8 cellular contexts compared by ENCODE assay signal in genomic region chr15:89197503-89197971, GRCh38. TPM values are rescaled to one million over a fixed set of nuclear protein-coding genes. Genes with fewer than 3 reads are reported as not detected.
DNase-seq lines count a peak whose midpoint lies in the region; ATAC-seq, FAIRE-seq and TF ChIP-seq lines count a peak whose summit lies in the region.

No MANE protein-coding gene starts in this region.

- no peaks in the 10 kb centered on the region for H3K79me1 ChIP-seq in H1 (ENCODE audit: low read depth, low read length)

- H3K18ac ChIP-seq in H1 (ENCODE audit: extremely low read depth, low read length): no peak overlapping the region

- no peak overlapping the region for H2BK20ac ChIP-seq in H1 (ENCODE audit: low read length)

- H3K36me3 ChIP-seq in H1 (ENCODE audit: control insufficient read depth in 2 of 4, insufficient read depth in 4 of 4, low read length in 3 of 4): no peaks in the 10 kb centered on the region; a peak in 1 of 8 replicates
- H3K36me3 ChIP-seq in SJCRH30: peaks cover 9% of the 10 kb centered on the region

- no peak overlapping the region; the same call in 1 of the 2 replicates for H3K27ac ChIP-seq in H1 (ENCODE audit: low read depth, low read length)
- no peak overlapping the region for H3K27ac ChIP-seq in SJCRH30

- FAIRE-seq in H1 (lab: Jason Lieb, UNC): peak; percentile 62

- H3K9ac ChIP-seq in H1 (replicated peaks in 1 of 4; ENCODE audit: extremely low read depth in 1 of 4, low read depth in 3 of 4, low read length in 3 of 4): peak overlapping the region in 1 of 4 experiments; percentile 35; a peak in 1 of 7 replicates

- H3K9me3 Mint-ChIP-seq in nephron progenitor cell: no peaks in the 10 kb centered on the region

- DNase-seq in DMS153 (lab: John Stamatoyannopoulos, UW) (peak; percentile 65), NCI-H2107 treated with DMSO at 0.1 percent for 48 hours (lab: John Stamatoyannopoulos, UW; ENCODE audit: unreplicated experiment) (peak; percentile 25), H1 (ENCODE audit: low read depth in 1 of 2, low spot score in 2 of 2) (peak in 1 of 2 experiments; percentile 73), nephron progenitor cell (peak; percentile 48), SHP77 (lab: John Stamatoyannopoulos, UW) (no peak), NCI-H146 (lab: John Stamatoyannopoulos, UW) (no peak), SJCRH30 (no peak)

- no peak overlapping the region for H2AK5ac ChIP-seq in H1 (ENCODE audit: low read depth, low read length)

- POLR2A ChIA-PET in H1 (lab: Charles Lee; ENCODE audit: partially characterized antibody): interaction anchor here (1.0 to 1.5 kb wide), 4 partner anchors 16 to 69 kb away, joined by 3 to 4 read pairs (median 4); no protein-coding TSS in a partner anchor

- no peaks in the 10 kb centered on the region for H3K79me2 ChIP-seq in H1 (ENCODE audit: control insufficient read depth in 1 of 2, insufficient read depth in 2 of 2, low read length in 2 of 2)

- H4K91ac ChIP-seq in H1 (replicated peaks; ENCODE audit: insufficient read length, low read length): no peak overlapping the region

- no peak for TF ChIP-seq EP300 in H1 (IDR thresholded peaks at IDR 0.05; ENCODE audit: borderline replicate concordance in 1 of 2, low read depth in 2 of 2, low read length in 2 of 2)

- H4K5ac ChIP-seq in H1 (ENCODE audit: insufficient read length, low read depth, low read length): no peak overlapping the region

- no peak for ATAC-seq in GM21360 (IDR thresholded peaks at IDR 0.05; ENCODE audit: unreplicated experiment)

- no peaks in the 10 kb centered on the region for H3K27me3 Mint-ChIP-seq in nephron progenitor cell (ENCODE audit: low read depth, poor library complexity)

- 0 out of 4 replicates have a peak, but pooled peaks of 1 of the 2 experiments have one; percentile 2 for TF ChIP-seq RAD21 in H1 (IDR thresholded peaks at IDR 0.05 in 1 of 2, conservative IDR thresholded peaks at IDR 0.05 in 1 of 2; ENCODE audit: low read depth in 2 of 2, low read length in 2 of 2)

- no peak overlapping the region for H3K23ac ChIP-seq in H1 (ENCODE audit: insufficient read length)

- H2BK15ac ChIP-seq in H1 (ENCODE audit: low read length): no peak overlapping the region

- H3K4me1 Mint-ChIP-seq in nephron progenitor cell: peaks cover 44% of the 10 kb centered on the region

- no peak overlapping the region for H4K8ac ChIP-seq in H1 (ENCODE audit: extremely low read depth, insufficient read depth, low read length)

- CTCF ChIA-PET in H1 (lab: Charles Lee; ENCODE audit: partially characterized antibody): interaction anchor here (1.0 to 4.2 kb wide), 6 partner anchors 9 to 327 kb away, joined by 4 to 21 read pairs (median 5); partner anchors contain the start of gene FANCI

- no peak overlapping the region for H2BK12ac ChIP-seq in H1 (ENCODE audit: low read depth, low read length)

- no peak for TF ChIP-seq POLR2A in H1 (IDR thresholded peaks at IDR 0.05; ENCODE audit: control extremely low read depth in 1 of 2, low read depth in 2 of 2, low read length in 2 of 2)

- no peak overlapping the region for H2AFZ ChIP-seq in H1 (ENCODE audit: low read length)

- H3K36me3 Mint-ChIP-seq in nephron progenitor cell (ENCODE audit: low read depth): peaks cover 27% of the 10 kb centered on the region

- H3K9me3 ChIP-seq in H1 (ENCODE audit: insufficient read depth in 2 of 2, low read depth in 1 of 2, low read length in 1 of 2): no peaks in the 10 kb centered on the region
- H3K9me3 ChIP-seq in SJCRH30 (replicated peaks): no peaks in the 10 kb centered on the region

- peaks cover 0 to 2% of the 10 kb centered on the region in 2 experiments for H4K20me1 ChIP-seq in H1 (replicated peaks in 1 of 2; ENCODE audit: control insufficient read depth in 1 of 2, insufficient read depth in 2 of 2, low read length in 2 of 2)

- no peak overlapping the region for H2BK120ac ChIP-seq in H1 (replicated peaks; ENCODE audit: low read depth, low read length)

- H3K14ac ChIP-seq in H1 (ENCODE audit: insufficient read length): no peak overlapping the region

- no peak overlapping the region for H3K4me3 Mint-ChIP-seq in nephron progenitor cell

- H3K4ac ChIP-seq in H1 (replicated peaks; ENCODE audit: insufficient read length, low read depth, low read length): no peak overlapping the region

- no peaks in the 10 kb centered on the region for H3K23me2 ChIP-seq in H1 (ENCODE audit: low read depth, low read length)

- peak overlapping the region in 1 of 4 experiments; percentile 4; a peak in 1 of 8 replicates for H3K4me3 ChIP-seq in H1 (ENCODE audit: extremely low read depth in 1 of 4, insufficient read depth in 2 of 4, low read depth in 3 of 4, low read length in 4 of 4)
- H3K4me3 ChIP-seq in SJCRH30: no peak overlapping the region

- no peaks in the 10 kb centered on the region for H3K27me3 ChIP-seq in H1 (replicated peaks in 1 of 4; ENCODE audit: control insufficient read depth in 3 of 4, extremely low read depth in 1 of 4, insufficient read depth in 3 of 4, low read length in 3 of 4)
- no peaks in the 10 kb centered on the region for H3K27me3 ChIP-seq in SJCRH30

- peak overlapping the region; percentile 8 to 41; a peak in 2 of 4 replicates for H3K4me2 ChIP-seq in H1 (ENCODE audit: insufficient read depth in 1 of 2, low read depth in 2 of 2, low read length in 2 of 2)

- WGBS in H1 (ENCODE audit: extremely low coverage in 1 of 2, insufficient coverage in 1 of 2, insufficient read length in 1 of 2, insufficient replicate concordance in 2 of 2, low coverage in 1 of 2, low lambda C conversion rate in 2 of 2, missing lambda C conversion rate in 1 of 2), 2 experiments: 28% methylated on average over 4 of the region's 4 CpGs; no CpG with 5 or more reads in 1 of the 2 experiments

- H3K27ac Mint-ChIP-seq in nephron progenitor cell: peak overlapping the region; percentile 3

- H3K4me1 ChIP-seq in H1 (replicated peaks in 1 of 4; ENCODE audit: control insufficient read depth in 3 of 4, insufficient read depth in 4 of 4, low read length in 3 of 4): peaks cover 8 to 34% (median 15%) of the 10 kb centered on the region in 4 experiments
- H3K4me1 ChIP-seq in SJCRH30: no peaks in the 10 kb centered on the region

- no peak for TF ChIP-seq CTCF in H1 (IDR thresholded peaks at IDR 0.05; ENCODE audit: control extremely low read depth in 1 of 3, insufficient read depth in 1 of 3, low read depth in 1 of 3, low read length in 3 of 3)
- TF ChIP-seq CTCF in nephron progenitor cell (IDR thresholded peaks at IDR 0.05): no peak

- no peak overlapping the region for H2BK5ac ChIP-seq in H1 (ENCODE audit: low read depth, low read length)

- no peak overlapping the region for H3K56ac ChIP-seq in H1 (replicated peaks; ENCODE audit: insufficient read length, low read depth, low read length)

TF ChIP-seq in H1, 55 proteins besides CTCF, POLR2A, EP300 and RAD21:
- peak; percentile 81; the same call in 1 of the 2 replicates for TF ChIP-seq RBBP5 (IDR thresholded peaks at IDR 0.05; ENCODE audit: borderline replicate concordance, low read depth, low read length)
- peak; percentile 25; the same call in 1 of the 2 replicates for TF ChIP-seq BACH1 (IDR thresholded peaks at IDR 0.05; ENCODE audit: low read length)
- TF ChIP-seq TEAD4 (IDR thresholded peaks at IDR 0.05; ENCODE audit: low read depth, low read length): peak; percentile 59; the same call in 1 of the 2 replicates
- TF ChIP-seq CEBPB (IDR thresholded peaks at IDR 0.05; ENCODE audit: low read depth, low read length): peak; percentile 40; the same call in 1 of the 2 replicates
- no peak for TF ChIP-seq KDM1A (IDR thresholded peaks at IDR 0.05; ENCODE audit: borderline replicate concordance, low read length)
- TF ChIP-seq POLR2AphosphoS5 (IDR thresholded peaks at IDR 0.05; ENCODE audit: low read depth, low read length): 0 out of 2 replicates have a peak, but pooled peaks have one; percentile 45
- peak in 1 of 2 experiments; percentile 27; a peak in 1 of 4 replicates for TF ChIP-seq SIN3A (conservative IDR thresholded peaks at IDR 0.05 in 1 of 2, IDR thresholded peaks at IDR 0.05 in 1 of 2; ENCODE audit: low read depth in 1 of 2, low read length in 2 of 2)
- peak; percentile 90 for TF ChIP-seq ASH2L (IDR thresholded peaks at IDR 0.05; ENCODE audit: low read length)
- no peak for TF ChIP-seq EZH2 (IDR thresholded peaks at IDR 0.05; ENCODE audit: low read depth, low read length, severe bottlenecking)
- no peak for TF ChIP-seq HDAC6 (IDR thresholded peaks at IDR 0.05; ENCODE audit: low read depth, low read length)
- TF ChIP-seq HDAC2 (IDR thresholded peaks at IDR 0.05; ENCODE audit: borderline replicate concordance in 1 of 2, low read depth in 2 of 2, low read length in 2 of 2): peak in 1 of 2 experiments; percentile 42; a peak in 1 of 4 replicates

RNA-seq across cellular contexts. Expression of gene RLBP1, which starts 23.8 kb away (rescaled TPM):
- not detected in 2 replicates for total RNA-seq in H1 (2021; fragmentation: NEBNext Ultra II Directional; extraction: Animal tissue kit (Norgen Biotek cat#: 25700))
- 0.05 TPM in 2 replicates for polyA plus RNA-seq in H1 (2011; rRNA removed)
- 0.06 TPM for polyA plus RNA-seq in H1 (2011; cell fraction: cytosol; rRNA removed)
- not detected for polyA plus RNA-seq in H1 (2011; cell fraction: nucleus; rRNA removed)
- not detected in 4 replicates for polyA plus RNA-seq in H1 (2012, experiment 1 of 2)
- not detected for polyA plus RNA-seq in H1 (2012, experiment 2 of 2)
- polyA plus RNA-seq in H1 (2013, experiment 1 of 2): not detected
- not detected for polyA plus RNA-seq in H1 (2013, experiment 2 of 2)
- polyA minus RNA-seq in H1 (2011; rRNA and poly(A)+ RNA removed): not detected in 2 replicates
- not detected for polyA minus RNA-seq in H1 (2011; cell fraction: cytosol; rRNA and poly(A)+ RNA removed)
- not detected for polyA minus RNA-seq in H1 (2011; cell fraction: nucleus; rRNA and poly(A)+ RNA removed)
- total RNA-seq in SJCRH30 (2014; rRNA removed; shearing (Covaris generic)): not detected in 2 replicates

RNA-seq across cellular contexts. Expression of gene FANCI, which starts 46.2 kb away (rescaled TPM):
- total RNA-seq in H1 (2021; fragmentation: NEBNext Ultra II Directional; extraction: Animal tissue kit (Norgen Biotek cat#: 25700)): 115 and 117 TPM in 2 replicates
- 14.2 and 37.8 TPM in 2 replicates for polyA plus RNA-seq in H1 (2011; rRNA removed)
- 34.8 TPM for polyA plus RNA-seq in H1 (2011; cell fraction: cytosol; rRNA removed)
- polyA plus RNA-seq in H1 (2011; cell fraction: nucleus; rRNA removed): 31.9 TPM
- polyA plus RNA-seq in H1 (2012, experiment 1 of 2): 58.4 to 115 TPM (median 69.8 TPM) in 4 replicates
- 3.9 TPM for polyA plus RNA-seq in H1 (2012, experiment 2 of 2)
- 42.6 TPM for polyA plus RNA-seq in H1 (2013, experiment 1 of 2)
- 44.3 TPM for polyA plus RNA-seq in H1 (2013, experiment 2 of 2)
- polyA minus RNA-seq in H1 (2011; rRNA and poly(A)+ RNA removed): 59.8 and 114 TPM in 2 replicates
- polyA minus RNA-seq in H1 (2011; cell fraction: cytosol; rRNA and poly(A)+ RNA removed): 32.1 TPM
- polyA minus RNA-seq in H1 (2011; cell fraction: nucleus; rRNA and poly(A)+ RNA removed): 85.2 TPM
- total RNA-seq in SJCRH30 (2014; rRNA removed; shearing (Covaris generic)): 110 and 135 TPM in 2 replicates

Comparison
In these comparisons a context has a peak if more than half of its experiments do, and no peak if none do; other contexts are left out.
1. DNase-seq: peak in DMS153 (single experiment), NCI-H2107 treated with DMSO at 0.1 percent for 48 hours (single experiment) and nephron progenitor cell (single experiment); none in SHP77 (0 of 2), NCI-H146 (single experiment) and SJCRH30 (0 of 2).